ENCODE assay signal across 18 cellular contexts in genomic region chr11:19410032-19410431, GRCh38.
A peak's percentile ranks its signal among the peaks of the same experiment; 100 is the strongest.
DNase-seq lines count a peak whose midpoint lies in the region; ATAC-seq and TF ChIP-seq lines count a peak whose summit lies in the region.
"Had no signal": no experiment of that assay in that cellular context is flagged by ENCODE, and none has a peak within 500 bp of the region (broad histone marks: within the 10 kb centered on the region; RNA-seq: fewer than 3 reads in every experiment).

No MANE protein-coding gene starts in this region.

- H3K79me2 ChIP-seq in osteoblast (ENCODE audit: insufficient read depth, low read length) = no peaks in the 10 kb centered on the region

- no peaks in the 10 kb centered on the region for H3K4me1 Mint-ChIP-seq in stimulated activated naive CD8-positive, alpha-beta T cell treated with anti-CD3 and anti-CD28 coated beads, Interleukin-15, amount 100 ng/mL, for 72 hours

- no peaks in the 10 kb centered on the region for H3K9me3 ChIP-seq in osteoblast (ENCODE audit: low read depth, low read length)
- H3K9me3 ChIP-seq: thoracic aorta had no signal

- ATAC-seq in GM18870 (IDR thresholded peaks at IDR 0.05; ENCODE audit: unreplicated experiment) = peak; percentile 80
- ATAC-seq in GM21576 (IDR thresholded peaks at IDR 0.05; ENCODE audit: unreplicated experiment) = peak; percentile 70
- peak; percentile 71 for ATAC-seq in HG03108 (IDR thresholded peaks at IDR 0.05; ENCODE audit: unreplicated experiment)
- ATAC-seq in stimulated activated naive CD8-positive, alpha-beta T cell treated with anti-CD3 and anti-CD28 coated beads, Interleukin-15, amount 100 ng/mL, for 72 hours = no peak
- ATAC-seq in left cardiac atrium = no peak
- ATAC-seq: K562, Panc1 had no signal

- H3K4me3 Mint-ChIP-seq in stimulated activated naive CD8-positive, alpha-beta T cell treated with anti-CD3 and anti-CD28 coated beads, Interleukin-15, amount 100 ng/mL, for 72 hours = no peak overlapping the region
- H3K4me3 Mint-ChIP-seq: neural progenitor cell had no signal

- peaks cover 3% of the 10 kb centered on the region for H3K27me3 ChIP-seq in osteoblast (ENCODE audit: insufficient read depth, low read length)
- H3K27me3 ChIP-seq: BLaER1 treated with 17β-estradiol and CSF1 and Interleukin-3, amounts not matched to agents 10 nM and 100 nM; dorsolateral prefrontal cortex; neural progenitor cell had no signal

- no peak overlapping the region for H3K27ac ChIP-seq in osteoblast (ENCODE audit: low read depth, low read length)
- H3K27ac ChIP-seq: BLaER1 treated with 17β-estradiol and CSF1 and Interleukin-3, amounts not matched to agents 10 nM and 100 nM; dorsolateral prefrontal cortex; neural progenitor cell; thoracic aorta had no signal

- H3K4me2 ChIP-seq in osteoblast (ENCODE audit: insufficient read depth, low read length) = no peak overlapping the region
- H3K4me2 ChIP-seq: neural progenitor cell had no signal

- H4K20me1 ChIP-seq in osteoblast (ENCODE audit: insufficient read depth, low read length) = no peaks in the 10 kb centered on the region
- H4K20me1 ChIP-seq: BLaER1 treated with 17β-estradiol and CSF1 and Interleukin-3, amounts not matched to agents 10 nM and 100 nM had no signal

- peaks cover 0 to 9% of the 10 kb centered on the region in 2 donors for H3K9me3 Mint-ChIP-seq in stimulated activated naive CD8-positive, alpha-beta T cell treated with anti-CD3 and anti-CD28 coated beads, Interleukin-15, amount 100 ng/mL, for 72 hours

- no peaks in the 10 kb centered on the region for H3K36me3 ChIP-seq in osteoblast (ENCODE audit: insufficient read depth, low read length)
- H3K36me3 ChIP-seq: BLaER1 treated with 17β-estradiol and CSF1 and Interleukin-3, amounts not matched to agents 10 nM and 100 nM; neural progenitor cell; thoracic aorta had no signal

- TF ChIP-seq CTCF in osteoblast (IDR thresholded peaks at IDR 0.05; ENCODE audit: extremely low read depth, low read depth, low read length) = no peak

- H2AFZ ChIP-seq in osteoblast (ENCODE audit: low read length) = no peak overlapping the region
- H2AFZ ChIP-seq: neural progenitor cell had no signal

- no peak overlapping the region for H3K4me3 ChIP-seq in osteoblast (ENCODE audit: insufficient read depth, low read length)
- H3K4me3 ChIP-seq: BLaER1 treated with 17β-estradiol and CSF1 and Interleukin-3, amounts not matched to agents 10 nM and 100 nM; dorsolateral prefrontal cortex; K562; neural progenitor cell; thoracic aorta had no signal

- H3K27me3 Mint-ChIP-seq in stimulated activated naive CD8-positive, alpha-beta T cell treated with anti-CD3 and anti-CD28 coated beads, Interleukin-15, amount 100 ng/mL, for 72 hours = peaks cover 37% of the 10 kb centered on the region

- no peak for DNase-seq in retina
- DNase-seq in stimulated activated naive CD8-positive, alpha-beta T cell treated with anti-CD3 and anti-CD28 coated beads, Interleukin-15, amount 100 ng/mL, for 72 hours = no peak
- no peak for DNase-seq in left cardiac atrium
- DNase-seq in osteoblast (ENCODE audit: insufficient read length, low spot score, missing footprints) = no peak
- DNase-seq: activated T-cell treated with anti-CD3 and anti-CD28 coated beads, Interleukin-2, amount 50 U/mL, for 1 hour; dorsolateral prefrontal cortex; mesendoderm; NCI-H1048; NCI-H774 had no signal

- no peaks in the 10 kb centered on the region for H3K4me1 ChIP-seq in osteoblast (ENCODE audit: insufficient read depth, low read length)

- intact Hi-C loops in left cardiac atrium (cut with DNase I) = no loop called here

- no peak overlapping the region for H3K27ac Mint-ChIP-seq in stimulated activated naive CD8-positive, alpha-beta T cell treated with anti-CD3 and anti-CD28 coated beads, Interleukin-15, amount 100 ng/mL, for 72 hours
- H3K27ac Mint-ChIP-seq: activated naive CD4-positive, alpha-beta T cell treated with anti-CD3 and anti-CD28 coated beads, Interleukin-2, amount 50 U/mL, for 72 hours; neural progenitor cell had no signal

Comparison
In these comparisons a context has a peak if more than half of its experiments do, and no peak if none do; other contexts are left out.
1. ATAC-seq: peak in GM18870 (single experiment), GM21576 (single experiment) and HG03108 (single experiment); none in stimulated activated naive CD8-positive, alpha-beta T cell treated with anti-CD3 and anti-CD28 coated beads, Interleukin-15, amount 100 ng/mL, for 72 hours (single experiment) and left cardiac atrium (0 of 2).